ENCODE assay signal across 8 cellular contexts in genomic region chr11:9002920-9003572, GRCh38. TPM values are rescaled to one million over a fixed set of nuclear protein-coding genes. Genes with fewer than 3 reads are reported as not detected.
DNase-seq lines count a peak whose midpoint lies in the region; ATAC-seq and TF ChIP-seq lines count a peak whose summit lies in the region.

No MANE protein-coding gene starts in this region.

- intact Hi-C loops in right lobe of liver (cut with DNase I): no loop called here

- H3K27ac ChIP-seq in right lobe of liver (no peak overlapping the region), tibial nerve (peak overlapping the region in 1 of 4 donors; percentile 27)

- ATAC-seq in right lobe of liver: no peak
- ATAC-seq in GM21423 (IDR thresholded peaks at IDR 0.05; ENCODE audit: unreplicated experiment): no peak

- TF ChIP-seq EP300 in tibial nerve (IDR thresholded peaks at IDR 0.05): no peak

- H3K27me3 Mint-ChIP-seq in activated naive CD4-positive, alpha-beta T cell treated with anti-CD3 and anti-CD28 coated beads, Interleukin-2, amount 50 U/mL, for 24 hours: peaks cover 28% of the 10 kb centered on the region

- H3K4me3 Mint-ChIP-seq in activated naive CD4-positive, alpha-beta T cell treated with anti-CD3 and anti-CD28 coated beads, Interleukin-2, amount 50 U/mL, for 24 hours: peak overlapping the region; percentile 86

- no peak for TF ChIP-seq POLR2A in right lobe of liver (IDR thresholded peaks at IDR 0.05)
- no peak for TF ChIP-seq POLR2A in tibial nerve (IDR thresholded peaks at IDR 0.05)

- TF ChIP-seq CTCF in right lobe of liver (IDR thresholded peaks at IDR 0.05) (no peak), tibial nerve (IDR thresholded peaks at IDR 0.05) (no peak)

- H3K4me1 Mint-ChIP-seq in activated naive CD4-positive, alpha-beta T cell treated with anti-CD3 and anti-CD28 coated beads, Interleukin-2, amount 50 U/mL, for 24 hours: peaks cover 35% of the 10 kb centered on the region

- no peaks in the 10 kb centered on the region for H3K9me3 Mint-ChIP-seq in activated naive CD4-positive, alpha-beta T cell treated with anti-CD3 and anti-CD28 coated beads, Interleukin-2, amount 50 U/mL, for 24 hours

- H3K4me3 ChIP-seq in right lobe of liver (peak overlapping the region; percentile 7 to 48 (median 16)), tibial nerve (peak overlapping the region; percentile 21 to 55 (median 46))

- H3K9me3 ChIP-seq in right lobe of liver: no peaks in the 10 kb centered on the region
- no peaks in the 10 kb centered on the region for H3K9me3 ChIP-seq in tibial nerve

- peak overlapping the region; percentile 59 for H3K27ac Mint-ChIP-seq in activated naive CD4-positive, alpha-beta T cell treated with anti-CD3 and anti-CD28 coated beads, Interleukin-2, amount 50 U/mL, for 24 hours

- peak; percentile 48 for DNase-seq in stimulated activated CD4-positive, alpha-beta T cell treated with anti-CD3 and anti-CD28 coated beads, Interleukin-15, amount 100 ng/mL, for 24 hours
- no peak for DNase-seq in stimulated activated CD4-positive, alpha-beta T cell treated with anti-CD3 and anti-CD28 coated beads, Interleukin-2, amount 100 ng/mL, for 48 hours
- no peak for DNase-seq in right lobe of liver
- DNase-seq in tibial nerve (ENCODE audit: low spot score in 2 of 2): no peak
- no peak for DNase-seq in cortex of kidney (lab: John Stamatoyannopoulos, UW)
- no peak for DNase-seq in CD1c-positive myeloid dendritic cell (ENCODE audit: extremely low spot score)

- no peaks in the 10 kb centered on the region for H3K36me3 ChIP-seq in right lobe of liver
- H3K36me3 ChIP-seq in tibial nerve: no peaks in the 10 kb centered on the region

- H3K4me1 ChIP-seq in right lobe of liver: peaks cover 0 to 14% (median 6%) of the 10 kb centered on the region in 4 donors
- H3K4me1 ChIP-seq in tibial nerve: peaks cover 0 to 18% (median 13%) of the 10 kb centered on the region in 4 donors

- WGBS in right lobe of liver (ENCODE audit: insufficient coverage, low coverage, low lambda C conversion rate, missing lambda C conversion rate): 5% methylated on average over 8 of the region's 8 CpGs
- 13 to 15% methylated on average over 8 of the region's 8 CpGs for WGBS in tibial nerve, 2 donors

- peaks cover 0 to 28% of the 10 kb centered on the region in 2 donors for H3K27me3 ChIP-seq in right lobe of liver
- peaks cover 0 to 52% of the 10 kb centered on the region in 2 donors for H3K27me3 ChIP-seq in tibial nerve

- peaks cover 3% of the 10 kb centered on the region for H3K36me3 Mint-ChIP-seq in activated naive CD4-positive, alpha-beta T cell treated with anti-CD3 and anti-CD28 coated beads, Interleukin-2, amount 50 U/mL, for 24 hours

RNA-seq across cellular contexts. Expression of gene NRIP3, which starts 0.8 kb away (rescaled TPM):
- total RNA-seq in right lobe of liver (under 1 TPM in 4 of 6 experiments, not detected in 2; 0.31 to 0.84 (median 0.37) TPM), tibial nerve (1 to 10 TPM in 2 of 4 donors, under 1 TPM in 1, not detected in 1; 0.42 to 1.8 (median 1.3) TPM)

RNA-seq across cellular contexts. Expression of gene TMEM9B, which starts 38.8 kb away (rescaled TPM):
- 10 to 100 TPM; 15.5 to 33.6 (median 19.8) TPM for total RNA-seq in right lobe of liver
- total RNA-seq in tibial nerve: 10 to 100 TPM; 48.0 to 57.0 (median 50.1) TPM
